ENCODE assay signal across 1 cellular context in genomic region chr9:89410709-89411111, GRCh38.
TF ChIP-seq lines count a peak whose summit lies in the region.

No MANE protein-coding gene starts in this region.

TF ChIP-seq in GM12878, 131 proteins besides CTCF, POLR2A, EP300 and RAD21 (continued from another document):
- TF ChIP-seq E2F4 (IDR thresholded peaks at IDR 0.05; ENCODE audit: low read depth, low read length) (no peak), GABPA (IDR thresholded peaks at IDR 0.05; ENCODE audit: low read depth) (peak; percentile 24; the same call in 1 of the 2 replicates), KAT2A (conservative IDR thresholded peaks at IDR 0.05; ENCODE audit: control insufficient read depth, low read depth, low read length) (no peak), RELA (IDR thresholded peaks at IDR 0.05; ENCODE audit: borderline replicate concordance, partially characterized antibody) (peak; percentile 45), RBBP5 (conservative IDR thresholded peaks at IDR 0.05) (no peak), JUNB (IDR thresholded peaks at IDR 0.05) (peak; percentile 84), SIN3A (IDR thresholded peaks at IDR 0.05; ENCODE audit: low read depth, low read length) (no peak), TAF1 (IDR thresholded peaks at IDR 0.05; ENCODE audit: borderline replicate concordance, low read depth, low read length) (no peak), DPF2 (IDR thresholded peaks at IDR 0.05) (0 out of 2 replicates have a peak, but pooled peaks have one; percentile 25), CBX5 (IDR thresholded peaks at IDR 0.05; ENCODE audit: low read depth) (peak; percentile 100), SKIL (IDR thresholded peaks at IDR 0.05; ENCODE audit: low read depth, poor library complexity, severe bottlenecking) (peak; percentile 63), NR2F1 (conservative IDR thresholded peaks at IDR 0.05) (no peak)
- TF ChIP-seq, protein P1, sequence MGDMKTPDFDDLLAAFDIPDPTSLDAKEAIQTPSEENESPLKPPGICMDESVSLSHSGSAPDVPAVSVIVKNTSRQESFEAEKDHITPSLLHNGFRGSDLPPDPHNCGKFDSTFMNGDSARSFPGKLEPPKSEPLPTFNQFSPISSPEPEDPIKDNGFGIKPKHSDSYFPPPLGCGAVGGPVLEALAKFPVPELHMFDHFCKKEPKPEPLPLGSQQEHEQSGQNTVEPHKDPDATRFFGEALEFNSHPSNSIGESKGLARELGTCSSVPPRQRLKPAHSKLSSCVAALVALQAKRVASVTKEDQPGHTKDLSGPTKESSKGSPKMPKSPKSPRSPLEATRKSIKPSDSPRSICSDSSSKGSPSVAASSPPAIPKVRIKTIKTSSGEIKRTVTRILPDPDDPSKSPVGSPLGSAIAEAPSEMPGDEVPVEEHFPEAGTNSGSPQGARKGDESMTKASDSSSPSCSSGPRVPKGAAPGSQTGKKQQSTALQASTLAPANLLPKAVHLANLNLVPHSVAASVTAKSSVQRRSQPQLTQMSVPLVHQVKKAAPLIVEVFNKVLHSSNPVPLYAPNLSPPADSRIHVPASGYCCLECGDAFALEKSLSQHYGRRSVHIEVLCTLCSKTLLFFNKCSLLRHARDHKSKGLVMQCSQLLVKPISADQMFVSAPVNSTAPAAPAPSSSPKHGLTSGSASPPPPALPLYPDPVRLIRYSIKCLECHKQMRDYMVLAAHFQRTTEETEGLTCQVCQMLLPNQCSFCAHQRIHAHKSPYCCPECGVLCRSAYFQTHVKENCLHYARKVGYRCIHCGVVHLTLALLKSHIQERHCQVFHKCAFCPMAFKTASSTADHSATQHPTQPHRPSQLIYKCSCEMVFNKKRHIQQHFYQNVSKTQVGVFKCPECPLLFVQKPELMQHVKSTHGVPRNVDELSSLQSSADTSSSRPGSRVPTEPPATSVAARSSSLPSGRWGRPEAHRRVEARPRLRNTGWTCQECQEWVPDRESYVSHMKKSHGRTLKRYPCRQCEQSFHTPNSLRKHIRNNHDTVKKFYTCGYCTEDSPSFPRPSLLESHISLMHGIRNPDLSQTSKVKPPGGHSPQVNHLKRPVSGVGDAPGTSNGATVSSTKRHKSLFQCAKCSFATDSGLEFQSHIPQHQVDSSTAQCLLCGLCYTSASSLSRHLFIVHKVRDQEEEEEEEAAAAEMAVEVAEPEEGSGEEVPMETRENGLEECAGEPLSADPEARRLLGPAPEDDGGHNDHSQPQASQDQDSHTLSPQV (IDR thresholded peaks at IDR 0.05), result no peak
